17 cellular contexts compared by ENCODE assay signal in the genomic region with DNA sequence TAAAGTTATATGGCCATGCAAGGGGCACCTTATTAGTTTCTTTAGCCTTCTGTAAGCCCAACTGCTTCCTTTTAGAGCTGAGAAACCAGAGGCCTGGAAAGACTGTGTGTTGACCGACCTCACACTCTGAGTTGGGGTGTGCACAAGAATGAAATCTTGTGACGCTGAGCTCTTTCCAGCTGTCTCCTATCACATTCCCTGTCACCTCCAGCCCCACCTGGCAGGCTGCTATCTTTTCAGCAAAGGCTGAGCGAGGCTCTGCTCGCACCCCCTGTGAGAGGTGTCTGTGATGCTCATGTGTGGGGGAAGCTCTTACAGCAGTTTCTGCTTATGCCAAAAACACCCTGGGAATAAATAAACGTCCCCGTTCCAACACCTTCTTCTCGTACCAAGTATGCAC. TPM values are rescaled to one million over a fixed set of nuclear protein-coding genes. Genes with fewer than 3 reads are reported as not detected.
A peak's percentile ranks its signal among the peaks of the same experiment; 100 is the strongest.
DNase-seq lines count a peak whose midpoint lies in the region; ATAC-seq, FAIRE-seq and TF ChIP-seq lines count a peak whose summit lies in the region.
"Had no signal": no experiment of that assay in that cellular context is flagged by ENCODE, and none has a peak within 500 bp of the region (broad histone marks: within the 10 kb centered on the region; RNA-seq: fewer than 3 reads in every experiment).

No MANE protein-coding gene starts in this region.

- no peaks in the 10 kb centered on the region for H3K36me3 ChIP-seq in ascending aorta
- H3K36me3 ChIP-seq in heart right ventricle: no peaks in the 10 kb centered on the region
- H3K36me3 ChIP-seq in neuronal stem cell (replicated peaks in 1 of 2; ENCODE audit: control insufficient read depth in 2 of 2, insufficient read depth in 2 of 2, low read length in 2 of 2): no peaks in the 10 kb centered on the region
- H3K36me3 ChIP-seq in thoracic aorta: no peaks in the 10 kb centered on the region
- H3K36me3 ChIP-seq: SJCRH30 had no signal

- H2AK5ac ChIP-seq in neuronal stem cell (ENCODE audit: low read depth, low read length): no peak overlapping the region

- no peak overlapping the region for H2AFZ ChIP-seq in neuronal stem cell (ENCODE audit: low read length)

- no peak overlapping the region for H2BK5ac ChIP-seq in neuronal stem cell (ENCODE audit: low read length)

- 33 to 51% methylated on average over 7 of the region's 7 CpGs for whole genome bisulfite sequencing in heart right ventricle, 2 donors
- WGBS in neuronal stem cell (ENCODE audit: extremely low coverage in 2 of 2, insufficient read length in 2 of 2, insufficient replicate concordance in 1 of 2), 2 donors: no CpG with 5 or more reads among the region's 7 CpGs

- H3K9me3 ChIP-seq in ascending aorta (no peaks in the 10 kb centered on the region), heart right ventricle (no peaks in the 10 kb centered on the region), neuronal stem cell (replicated peaks in 1 of 2; ENCODE audit: control insufficient read depth in 2 of 2, insufficient read depth in 1 of 2, low read depth in 1 of 2, low read length in 2 of 2) (no peaks in the 10 kb centered on the region), thoracic aorta (no peaks in the 10 kb centered on the region)
- H3K9me3 ChIP-seq: SJCRH30 had no signal

- H3K27me3 ChIP-seq in ascending aorta (no peaks in the 10 kb centered on the region), heart right ventricle (no peaks in the 10 kb centered on the region), neuronal stem cell (ENCODE audit: control insufficient read depth in 3 of 3, insufficient read depth in 3 of 3, low read depth in 1 of 3, low read length in 3 of 3) (no peaks in the 10 kb centered on the region), thoracic aorta (replicated peaks; ENCODE audit: insufficient read depth) (no peaks in the 10 kb centered on the region)
- H3K27me3 ChIP-seq: SJCRH30 had no signal

- no peak overlapping the region for H4K8ac ChIP-seq in neuronal stem cell (ENCODE audit: low read depth, low read length)

- H2BK120ac ChIP-seq in neuronal stem cell (ENCODE audit: low read depth, low read length): no peak overlapping the region

- intact Hi-C loops in ascending aorta (cut with DNase I) (loop anchor here (5.0 kb wide), 1 partner anchor 55 kb away; no protein-coding TSS in a partner anchor), heart right ventricle (cut with DNase I) (no loop called here), sciatic nerve (cut with DNase I) (no loop called here)

- no peak overlapping the region for H4K91ac ChIP-seq in neuronal stem cell (ENCODE audit: low read depth, low read length, poor library complexity)

- FAIRE-seq in H54 (lab: Jason Lieb, UNC): no peak
- FAIRE-seq: GM12891, GM18507 had no signal

- peaks cover 0 to 9% of the 10 kb centered on the region in 2 donors for H3K4me1 ChIP-seq in ascending aorta
- peaks cover 0 to 24% (median 4%) of the 10 kb centered on the region in 9 donors for H3K4me1 ChIP-seq in heart right ventricle
- peaks cover 0 to 2% of the 10 kb centered on the region in 2 donors for H3K4me1 ChIP-seq in neuronal stem cell (ENCODE audit: control insufficient read depth in 2 of 2, insufficient read depth in 1 of 2, low read depth in 1 of 2, low read length in 2 of 2)
- H3K4me1 ChIP-seq in thoracic aorta (ENCODE audit: control insufficient read depth in 1 of 2, low read depth in 2 of 2): peaks cover 5 to 42% of the 10 kb centered on the region in 2 donors
- H3K4me1 ChIP-seq: SJCRH30 had no signal

- no peak for TF ChIP-seq POLR2A in H54 (IDR thresholded peaks at IDR 0.05; ENCODE audit: low read depth, low read length)

- peak overlapping the region; percentile 23 for H3K18ac ChIP-seq in neuronal stem cell (ENCODE audit: low read length)

- DNase-seq in ascending aorta (ENCODE audit: low spot score in 2 of 2): no peak
- DNase-seq in heart right ventricle: peak; percentile 21 to 50
- no peak for DNase-seq in neuronal stem cell (ENCODE audit: low spot score)
- no peak for DNase-seq in thoracic aorta (ENCODE audit: low spot score)
- no peak for DNase-seq in H54 (ENCODE audit: insufficient read length, low spot score)
- no peak for DNase-seq in sciatic nerve (ENCODE audit: low spot score)
- no peak for DNase-seq in NCI-H1436 (lab: John Stamatoyannopoulos, UW)
- DNase-seq: AML-193, DMS 273 treated with DMSO at 0.1 percent for 48 hours, GF-D8, NCI-H1105 treated with DMSO at 0.1 percent for 48 hours, NCI-H187 treated with DMSO at 0.1 percent for 48 hours, NCI-H69, SJCRH30 had no signal

- no peak overlapping the region for H3K23ac ChIP-seq in neuronal stem cell (ENCODE audit: low read depth, low read length, poor library complexity)

- no peak overlapping the region for H3K9ac ChIP-seq in neuronal stem cell (ENCODE audit: low read depth, low read length, poor library complexity)

- TF ChIP-seq CTCF in ascending aorta (IDR thresholded peaks at IDR 0.05) (no peak), heart right ventricle (IDR thresholded peaks at IDR 0.05) (no peak), thoracic aorta (IDR thresholded peaks at IDR 0.05) (no peak)

- H3K4ac ChIP-seq in neuronal stem cell (ENCODE audit: low read length): no peak overlapping the region

- H3K14ac ChIP-seq in neuronal stem cell (ENCODE audit: low read length): no peak overlapping the region

- no peak overlapping the region for H3K4me2 ChIP-seq in neuronal stem cell (ENCODE audit: insufficient read depth, low read length, poor library complexity, severe bottlenecking)

- H3K27ac ChIP-seq in ascending aorta (peak overlapping the region; percentile 58 to 68), heart right ventricle (peak overlapping the region in 9 of 10 donors; percentile 18 to 71 (median 49)), neuronal stem cell (replicated peaks; ENCODE audit: low read length) (no peak overlapping the region), thoracic aorta (peak overlapping the region; percentile 54 to 68)
- H3K27ac ChIP-seq: SJCRH30 had no signal

- H2BK12ac ChIP-seq in neuronal stem cell (ENCODE audit: low read length): no peak overlapping the region

- ATAC-seq in heart right ventricle (peak; percentile 38 to 92 (median 84)), thoracic aorta (ENCODE audit: insufficient number of reproducible peaks, low FRiP score, low read depth) (no peak), GM21381 (IDR thresholded peaks at IDR 0.05; ENCODE audit: unreplicated experiment) (no peak), sciatic nerve (no peak)

- no peak overlapping the region for H2BK15ac ChIP-seq in neuronal stem cell (ENCODE audit: low read length)

- H3K4me3 ChIP-seq in ascending aorta (no peak overlapping the region), heart right ventricle (no peak overlapping the region), neuronal stem cell (ENCODE audit: low read length in 2 of 2) (no peak overlapping the region), thoracic aorta (no peak overlapping the region)
- H3K4me3 ChIP-seq: SJCRH30 had no signal

- no peaks in the 10 kb centered on the region for H3K79me1 ChIP-seq in neuronal stem cell (ENCODE audit: low read depth, low read length)

RNA-seq across cellular contexts. Expression of gene LPP, which starts 27.0 kb away (rescaled TPM):
- total RNA-seq in ascending aorta (1,791 TPM), heart right ventricle (100 to 1,000 TPM; 116 to 188 (median 148) TPM), thoracic aorta (1,000 to 10,000 TPM; 1,568 to 1,607 TPM), sciatic nerve (231 TPM)
- 10 to 100 TPM in 1 of 2 donors, 1 to 10 TPM in 1; 8.5 to 12.9 TPM for polyA plus RNA-seq in heart right ventricle
- 9.2 TPM for polyA plus RNA-seq in neuronal stem cell (2013, experiment 1 of 2)
- polyA plus RNA-seq in neuronal stem cell (2013, experiment 2 of 2): 10.2 TPM

Comparison
In these comparisons a context has a peak if more than half of its experiments do, and no peak if none do; other contexts are left out.
1. DNase-seq: peak in heart right ventricle (2 of 2); none in ascending aorta (0 of 2), neuronal stem cell (single experiment), thoracic aorta (single experiment), H54 (single experiment), sciatic nerve (single experiment) and NCI-H1436 (single experiment).
2. ATAC-seq: peak in heart right ventricle (8 of 8); none in thoracic aorta (single experiment), GM21381 (single experiment) and sciatic nerve (single experiment).